8 cellular contexts compared by ENCODE assay signal in genomic region chr1:156420209-156421061, GRCh38. TPM values are rescaled to one million over a fixed set of nuclear protein-coding genes. Genes with fewer than 3 reads are reported as not detected.
DNase-seq lines count a peak whose midpoint lies in the region; ATAC-seq and TF ChIP-seq lines count a peak whose summit lies in the region.

No MANE protein-coding gene starts in this region.

- DNase-seq in Daoy (ENCODE audit: low read depth) (peak; percentile 56), activated gamma-delta T cell (lab: John Stamatoyannopoulos, UW) (peak; percentile 38), memory B cell (ENCODE audit: low spot score in 2 of 2) (peak in 1 of 2 donors; percentile 51), upper lobe of left lung (peak; percentile 25 to 86), NCI-H1048 (lab: John Stamatoyannopoulos, UW) (no peak), foreskin melanocyte (no peak), amniotic stem cell (lab: John Stamatoyannopoulos, UW) (no peak)

- H3K36me3 ChIP-seq in KMS-11 (ENCODE audit: insufficient read depth) (no peaks in the 10 kb centered on the region), upper lobe of left lung (no peaks in the 10 kb centered on the region)

- peak overlapping the region; percentile 74 for H3K4me2 ChIP-seq in KMS-11

- no peaks in the 10 kb centered on the region for H3K79me2 ChIP-seq in KMS-11 (ENCODE audit: insufficient read depth, low read depth)

- no peaks in the 10 kb centered on the region for H3K9me3 ChIP-seq in upper lobe of left lung

- H3K9ac ChIP-seq in KMS-11, result no peak overlapping the region

- no peaks in the 10 kb centered on the region for H3K9me3 Mint-ChIP-seq in memory B cell

- no peak; the same call in 1 of the 2 replicates for TF ChIP-seq CTCF in KMS-11 (conservative IDR thresholded peaks at IDR 0.05; ENCODE audit: low read depth, low read length)
- TF ChIP-seq CTCF in upper lobe of left lung (IDR thresholded peaks at IDR 0.05), result no peak

- H3K27me3 ChIP-seq in KMS-11 (ENCODE audit: insufficient read depth, low read depth) (peaks cover 100% of the 10 kb centered on the region), upper lobe of left lung (peaks cover 1 to 59% (median 33%) of the 10 kb centered on the region in 4 donors)

- H3K36me3 Mint-ChIP-seq in memory B cell, result no peaks in the 10 kb centered on the region

- peaks cover 12% of the 10 kb centered on the region for H3K4me1 Mint-ChIP-seq in memory B cell

- no peak overlapping the region for H3K4me3 ChIP-seq in KMS-11 (IDR thresholded peaks at IDR 0.05; ENCODE audit: insufficient read depth, low read depth, low read length)
- H3K4me3 ChIP-seq in upper lobe of left lung, result peak overlapping the region in 3 of 4 donors; percentile 31 to 38 (median 36)

- H3K27ac Mint-ChIP-seq in memory B cell, result peak overlapping the region; percentile 67

- H3K4me1 ChIP-seq in KMS-11 (ENCODE audit: low read depth, poor library complexity, severe bottlenecking) (peaks cover 22% of the 10 kb centered on the region), upper lobe of left lung (peaks cover 20 to 28% (median 26%) of the 10 kb centered on the region in 4 donors)

- peak overlapping the region; percentile 89 for H3K4me3 Mint-ChIP-seq in memory B cell

- ATAC-seq in memory B cell (ENCODE audit: low read depth) (peak; percentile 65), upper lobe of left lung (ENCODE audit: low FRiP score in 2 of 2) (peak in 1 of 2 donors; percentile 51)

- H3K27ac ChIP-seq in KMS-11 (no peak overlapping the region), upper lobe of left lung (no peak overlapping the region)

- H4K20me1 ChIP-seq in KMS-11 (ENCODE audit: insufficient read depth), result no peaks in the 10 kb centered on the region

- TF ChIP-seq EP300 in upper lobe of left lung (IDR thresholded peaks at IDR 0.05), result no peak

- peak overlapping the region; percentile 51 for H2AFZ ChIP-seq in KMS-11 (ENCODE audit: low read depth)

- peaks cover 24% of the 10 kb centered on the region for H3K27me3 Mint-ChIP-seq in memory B cell

- WGBS in upper lobe of left lung, 2 donors, result 6% methylated on average over 47 to 56 of the region's 68 CpGs

- no peak for TF ChIP-seq POLR2A in upper lobe of left lung (IDR thresholded peaks at IDR 0.05)

RNA-seq across cellular contexts. Expression of gene RHBG, which starts 51.4 kb away (rescaled TPM):
- total RNA-seq in Daoy (2014; rRNA removed; shearing (Covaris generic)), result 0.06 TPM in 1 of 2 replicates, not detected in the other
- under 1 TPM in 1 of 6 donors, not detected in 5; 0.24 TPM for total RNA-seq in upper lobe of left lung

Comparison
In these comparisons a context has a peak if more than half of its experiments do, and no peak if none do; other contexts are left out.
1. DNase-seq: peak in Daoy (single experiment), activated gamma-delta T cell (single experiment) and upper lobe of left lung (2 of 2); none in NCI-H1048 (single experiment), foreskin melanocyte (single experiment) and amniotic stem cell (single experiment).